In the genomic region with DNA sequence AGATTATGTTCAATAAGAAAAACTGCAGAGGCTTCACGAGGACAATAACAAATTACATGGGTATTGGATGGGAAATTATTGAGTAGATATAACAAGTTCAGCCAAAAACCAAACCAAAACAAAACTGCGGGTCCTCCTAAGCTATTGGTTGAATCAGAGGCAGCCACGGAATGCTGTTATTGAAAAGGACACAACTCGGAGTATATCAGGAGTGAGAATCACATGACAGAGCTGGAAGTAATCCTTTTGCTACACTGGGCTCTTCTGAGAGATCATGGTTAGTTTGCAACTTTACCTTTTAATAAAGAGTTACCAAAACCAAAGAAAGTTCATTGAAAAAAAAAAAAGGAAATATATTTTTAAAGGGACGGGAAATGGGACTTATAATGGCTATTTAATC, we compare ENCODE assay signal across 21 cellular contexts.
"Had no signal": no experiment of that assay in that cellular context is flagged by ENCODE, and none has a peak within 500 bp of the region (broad histone marks: within the 10 kb centered on the region; RNA-seq: fewer than 3 reads in every experiment).

No MANE protein-coding gene starts in this region.

- ATAC-seq: activated CD8-positive, alpha-beta T cell treated with anti-CD3 and anti-CD28 coated beads, Interleukin-2, amount 10 ng/mL, durations not matched to agents 7 days and 5 days; activated naive CD4-positive, alpha-beta T cell treated with anti-CD3 and anti-CD28 coated beads, Interleukin-2, amount 50 U/mL, for 72 hours; activated T-cell treated with anti-CD3 and anti-CD28 coated beads, Interleukin-2, amount 50 U/mL, for 72 hours; body of pancreas; left lobe of liver; mucosa of descending colon; natural killer cell; right cardiac atrium; stimulated activated naive CD8-positive, alpha-beta T cell treated with anti-CD3 and anti-CD28 coated beads, Interleukin-15, Interleukin-2, amounts not matched to agents 100 U/mL and 50 U/mL, for 24 hours; T-helper 17 cell; WTC11 had no signal

- DNase-seq: activated CD4-positive, alpha-beta T cell treated with anti-CD3 and anti-CD28 coated beads for 48 hours; activated CD8-positive, alpha-beta memory T cell treated with anti-CD3 and anti-CD28 coated beads, Interleukin-2, amount 50 U/mL, for 4 hours; activated CD8-positive, alpha-beta T cell treated with anti-CD3 and anti-CD28 coated beads, Interleukin-2, amount 10 ng/mL, durations not matched to agents 7 days and 5 days; activated gamma-delta T cell; activated T-cell treated with anti-CD3 and anti-CD28 coated beads, Interleukin-2, amount 50 U/mL, for 72 hours; body of pancreas; caudate nucleus; colonic mucosa; esophagus squamous epithelium; mammary epithelial cell; mucosa of descending colon; natural killer cell; occipital lobe; right cardiac atrium; stimulated activated naive CD8-positive, alpha-beta T cell treated with anti-CD3 and anti-CD28 coated beads, Interleukin-15, Interleukin-2, amounts not matched to agents 100 U/mL and 50 U/mL, for 24 hours; T-helper 17 cell had no signal

- H3K27me3 ChIP-seq: body of pancreas, colonic mucosa, esophagus squamous epithelium had no signal

- H3K4me1 ChIP-seq: colonic mucosa had no signal

- H3K4me3 ChIP-seq: body of pancreas, colonic mucosa, esophagus squamous epithelium, mucosa of descending colon, prostate gland, smooth muscle cell had no signal

- H3K36me3 ChIP-seq: colonic mucosa, esophagus squamous epithelium, prostate gland had no signal

- H3K27ac ChIP-seq: body of pancreas, colonic mucosa, esophagus squamous epithelium, prostate gland had no signal

- H3K9me3 ChIP-seq: body of pancreas, colonic mucosa, esophagus squamous epithelium, mucosa of descending colon, prostate gland had no signal
